Comparison of ENCODE assay signal across 18 cellular contexts in the genomic region with DNA sequence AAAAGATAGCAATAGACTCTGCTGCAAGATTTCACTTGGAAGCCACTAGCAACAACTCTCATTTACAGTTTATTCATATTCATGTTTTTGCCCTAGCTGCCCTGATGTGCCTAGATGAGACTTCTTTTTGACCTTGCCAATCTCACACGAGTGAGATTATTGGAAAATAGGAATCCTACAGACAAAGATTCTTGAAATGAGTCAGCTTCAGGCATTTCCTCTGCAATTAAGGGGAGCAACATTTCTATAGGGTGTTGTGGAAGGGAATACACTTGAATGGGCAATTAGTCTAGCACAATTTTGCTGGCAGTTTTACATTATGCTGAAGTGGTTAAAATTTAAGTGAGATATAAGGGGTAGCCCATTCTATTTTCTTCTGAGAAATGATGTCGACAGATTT.
"Had no signal": no experiment of that assay in that cellular context is flagged by ENCODE, and none has a peak within 500 bp of the region (broad histone marks: within the 10 kb centered on the region; RNA-seq: fewer than 3 reads in every experiment).

No MANE protein-coding gene starts in this region.

- H3K27me3 Mint-ChIP-seq: activated CD8-positive, alpha-beta T cell treated with anti-CD3 and anti-CD28 coated beads for 36 hours; brain had no signal

- ATAC-seq: activated CD8-positive, alpha-beta T cell treated with anti-CD3 and anti-CD28 coated beads for 36 hours; activated T-cell treated with anti-CD3 and anti-CD28 coated beads, Interleukin-2, amount 50 U/mL, for 4 hours; left colon; stimulated activated effector memory CD8-positive, alpha-beta T cell treated with anti-CD3 and anti-CD28 coated beads, Interleukin-12 subunit alpha, Interleukin-12 subunit beta, amount 100 ng/mL, for 72 hours; upper lobe of right lung had no signal

- H3K27ac Mint-ChIP-seq: activated CD8-positive, alpha-beta T cell treated with anti-CD3 and anti-CD28 coated beads for 36 hours; activated naive CD4-positive, alpha-beta T cell treated with anti-CD3 and anti-CD28 coated beads for 36 hours; brain; stimulated activated effector memory CD8-positive, alpha-beta T cell treated with anti-CD3 and anti-CD28 coated beads, Interleukin-12 subunit alpha, Interleukin-12 subunit beta, amount 100 ng/mL, for 72 hours had no signal

- H3K36me3 ChIP-seq: sigmoid colon, upper lobe of right lung had no signal

- H3K4me1 ChIP-seq: sigmoid colon, upper lobe of right lung had no signal

- H3K9me3 ChIP-seq: sigmoid colon, upper lobe of right lung had no signal

- H3K36me3 Mint-ChIP-seq: brain; stimulated activated effector memory CD8-positive, alpha-beta T cell treated with anti-CD3 and anti-CD28 coated beads, Interleukin-12 subunit alpha, Interleukin-12 subunit beta, amount 100 ng/mL, for 72 hours had no signal

- H3K27ac ChIP-seq: sigmoid colon, upper lobe of right lung had no signal

- H3K4me3 Mint-ChIP-seq: activated CD8-positive, alpha-beta T cell treated with anti-CD3 and anti-CD28 coated beads for 36 hours; activated naive CD4-positive, alpha-beta T cell treated with anti-CD3 and anti-CD28 coated beads for 36 hours; activated T-cell treated with anti-CD3 and anti-CD28 coated beads, Interleukin-2, amount 50 U/mL, for 4 hours; brain; stimulated activated effector memory CD8-positive, alpha-beta T cell treated with anti-CD3 and anti-CD28 coated beads, Interleukin-12 subunit alpha, Interleukin-12 subunit beta, amount 100 ng/mL, for 72 hours had no signal

- H3K4me3 ChIP-seq: lung, sigmoid colon, upper lobe of right lung had no signal

- H3K9me3 Mint-ChIP-seq: activated CD8-positive, alpha-beta T cell treated with anti-CD3 and anti-CD28 coated beads for 36 hours; activated naive CD4-positive, alpha-beta T cell treated with anti-CD3 and anti-CD28 coated beads for 36 hours; brain had no signal

- DNase-seq: activated CD4-positive, alpha-beta T cell treated with anti-CD3 and anti-CD28 coated beads for 48 hours; activated CD4-positive, CD25-positive, alpha-beta regulatory T cell; activated CD8-positive, alpha-beta T cell treated with anti-CD3 and anti-CD28 coated beads for 36 hours; activated naive CD4-positive, alpha-beta T cell treated with anti-CD3 and anti-CD28 coated beads for 36 hours; activated T-cell treated with anti-CD3 and anti-CD28 coated beads, Interleukin-2, amount 50 U/mL, for 4 hours; cerebellar nuclear complex; cortex of kidney; effector CD8-positive, alpha-beta T cell; left colon; occipital lobe; posterior cingulate gyrus; sigmoid colon; stimulated activated CD4-positive, alpha-beta T cell treated with anti-CD3 and anti-CD28 coated beads, Interleukin-4, amount 100 ng/mL, for 24 hours; T1000; upper lobe of right lung had no signal

- H3K27me3 ChIP-seq: sigmoid colon, upper lobe of right lung had no signal

- H3K4me1 Mint-ChIP-seq: brain; stimulated activated effector memory CD8-positive, alpha-beta T cell treated with anti-CD3 and anti-CD28 coated beads, Interleukin-12 subunit alpha, Interleukin-12 subunit beta, amount 100 ng/mL, for 72 hours had no signal
